In the genomic region with DNA sequence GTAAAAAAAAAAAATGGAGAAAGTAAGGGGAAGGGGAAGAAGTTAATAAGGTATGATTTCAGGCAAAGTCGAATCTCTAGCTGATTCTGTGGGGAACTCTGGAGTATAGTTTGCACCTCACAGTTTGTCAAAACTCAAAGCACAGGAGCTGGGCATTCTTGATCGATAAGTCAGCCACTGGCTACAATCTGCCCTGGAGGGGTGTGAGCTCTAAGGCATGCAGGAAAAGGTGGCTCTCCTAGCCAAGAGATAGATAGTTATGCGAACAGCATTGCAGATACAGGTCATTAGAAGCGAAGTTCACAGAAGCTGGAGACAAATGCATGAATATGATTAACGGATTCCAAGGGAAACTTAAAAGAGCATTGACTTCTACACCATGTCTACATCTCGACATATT, we compare ENCODE assay signal across 15 cellular contexts.
"Had no signal": no experiment of that assay in that cellular context is flagged by ENCODE, and none has a peak within 500 bp of the region (broad histone marks: within the 10 kb centered on the region; RNA-seq: fewer than 3 reads in every experiment).

No MANE protein-coding gene starts in this region.

- H3K27me3 Mint-ChIP-seq: activated CD8-positive, alpha-beta memory T cell treated with anti-CD3 and anti-CD28 coated beads, Interleukin-2, amount 10 ng/mL, durations not matched to agents 7 days and 5 days; activated naive CD4-positive, alpha-beta T cell treated with anti-CD3 and anti-CD28 coated beads, Interleukin-2, amount 10 ng/mL, durations not matched to agents 7 days and 5 days; stimulated activated memory B cell treated with anti-CD40 and anti-IgM and Interleukin-4, amounts not matched to agents 10 μg/mL and 1 μg/mL and 100 μg/mL, for 72 hours had no signal

- H3K4me1 ChIP-seq: thyroid gland had no signal

- H3K27ac ChIP-seq: esophagus muscularis mucosa, thyroid gland, uterus, VCaP had no signal

- H3K9me3 ChIP-seq: esophagus muscularis mucosa, thyroid gland, uterus had no signal

- H3K4me3 ChIP-seq: esophagus muscularis mucosa, thyroid gland, uterus had no signal

- ATAC-seq: activated CD8-positive, alpha-beta memory T cell treated with anti-CD3 and anti-CD28 coated beads, Interleukin-2, amount 10 ng/mL, durations not matched to agents 7 days and 5 days; stimulated activated memory B cell treated with anti-CD40 and anti-IgM and Interleukin-4, amounts not matched to agents 10 μg/mL and 1 μg/mL and 100 μg/mL, for 72 hours had no signal

- H3K36me3 Mint-ChIP-seq: activated CD4-positive, alpha-beta memory T cell treated with anti-CD3 and anti-CD28 coated beads for 36 hours; activated CD8-positive, alpha-beta memory T cell treated with anti-CD3 and anti-CD28 coated beads, Interleukin-2, amount 10 ng/mL, durations not matched to agents 7 days and 5 days; activated naive CD4-positive, alpha-beta T cell treated with anti-CD3 and anti-CD28 coated beads, Interleukin-2, amount 10 ng/mL, durations not matched to agents 7 days and 5 days; stimulated activated memory B cell treated with anti-CD40 and anti-IgM and Interleukin-4, amounts not matched to agents 10 μg/mL and 1 μg/mL and 100 μg/mL, for 72 hours had no signal

- H3K27me3 ChIP-seq: esophagus muscularis mucosa, thyroid gland, uterus had no signal

- H3K4me1 Mint-ChIP-seq: activated CD8-positive, alpha-beta memory T cell treated with anti-CD3 and anti-CD28 coated beads, Interleukin-2, amount 10 ng/mL, durations not matched to agents 7 days and 5 days; activated naive CD4-positive, alpha-beta T cell treated with anti-CD3 and anti-CD28 coated beads, Interleukin-2, amount 10 ng/mL, durations not matched to agents 7 days and 5 days; nephron; stimulated activated memory B cell treated with anti-CD40 and anti-IgM and Interleukin-4, amounts not matched to agents 10 μg/mL and 1 μg/mL and 100 μg/mL, for 72 hours had no signal

- H3K36me3 ChIP-seq: esophagus muscularis mucosa, thyroid gland, uterus had no signal

- H3K4me3 Mint-ChIP-seq: activated CD4-positive, alpha-beta memory T cell treated with anti-CD3 and anti-CD28 coated beads for 36 hours; activated CD8-positive, alpha-beta memory T cell treated with anti-CD3 and anti-CD28 coated beads, Interleukin-2, amount 10 ng/mL, durations not matched to agents 7 days and 5 days; activated naive CD4-positive, alpha-beta T cell treated with anti-CD3 and anti-CD28 coated beads, Interleukin-2, amount 10 ng/mL, durations not matched to agents 7 days and 5 days; nephron; stimulated activated memory B cell treated with anti-CD40 and anti-IgM and Interleukin-4, amounts not matched to agents 10 μg/mL and 1 μg/mL and 100 μg/mL, for 72 hours had no signal

- H3K9me3 Mint-ChIP-seq: activated CD4-positive, alpha-beta memory T cell treated with anti-CD3 and anti-CD28 coated beads for 36 hours; activated T-helper 2 cell treated with anti-CD3 and anti-CD28 coated beads, Interferon-gamma antibody, Interleukin-2, Interleukin-4, amounts not matched to agents 10 μg/mL and 5 μg/mL and 100 μg/mL, durations not matched to agents 14 hours and 24 hours and 36 hours; nephron had no signal

- H3K27ac Mint-ChIP-seq: activated CD4-positive, alpha-beta memory T cell treated with anti-CD3 and anti-CD28 coated beads for 36 hours; activated CD8-positive, alpha-beta memory T cell treated with anti-CD3 and anti-CD28 coated beads, Interleukin-2, amount 10 ng/mL, durations not matched to agents 7 days and 5 days; activated naive CD4-positive, alpha-beta T cell treated with anti-CD3 and anti-CD28 coated beads, Interleukin-2, amount 10 ng/mL, durations not matched to agents 7 days and 5 days; activated T-helper 2 cell treated with anti-CD3 and anti-CD28 coated beads, Interferon-gamma antibody, Interleukin-2, Interleukin-4, amounts not matched to agents 10 μg/mL and 5 μg/mL and 100 μg/mL, durations not matched to agents 14 hours and 24 hours and 36 hours; nephron; stimulated activated memory B cell treated with anti-CD40 and anti-IgM and Interleukin-4, amounts not matched to agents 10 μg/mL and 1 μg/mL and 100 μg/mL, for 72 hours had no signal

- DNase-seq: activated CD4-positive, alpha-beta memory T cell treated with anti-CD3 and anti-CD28 coated beads for 36 hours; activated CD4-positive, alpha-beta T cell treated with anti-CD3 and anti-CD28 coated beads for 1 hour; activated CD8-positive, alpha-beta memory T cell treated with anti-CD3 and anti-CD28 coated beads, Interleukin-2, amount 10 ng/mL, durations not matched to agents 7 days and 5 days; activated naive CD4-positive, alpha-beta T cell treated with anti-CD3 and anti-CD28 coated beads, Interleukin-2, amount 10 ng/mL, durations not matched to agents 7 days and 5 days; activated T-cell treated with anti-CD3 and anti-CD28 coated beads, Interleukin-2, amount 50 U/mL, for 1 hour; posterior cingulate gyrus; stimulated activated CD4-positive, alpha-beta T cell treated with anti-CD3 and anti-CD28 coated beads, Interleukin-2, amount 100 ng/mL, for 48 hours; T-helper 9 cell; thyroid gland; uterus had no signal
